16 cellular contexts compared by ENCODE assay signal in genomic region chr1:242187816-242188215, GRCh38.
DNase-seq lines count a peak whose midpoint lies in the region; ATAC-seq and TF ChIP-seq lines count a peak whose summit lies in the region.
"Had no signal": no experiment of that assay in that cellular context is flagged by ENCODE, and none has a peak within 500 bp of the region (broad histone marks: within the 10 kb centered on the region; RNA-seq: fewer than 3 reads in every experiment).

No MANE protein-coding gene starts in this region.

- H3K27me3 Mint-ChIP-seq in activated naive CD4-positive, alpha-beta T cell treated with anti-CD3 and anti-CD28 coated beads for 36 hours (ENCODE audit: low read depth): peaks cover 9% of the 10 kb centered on the region
- H3K27me3 Mint-ChIP-seq in glutamatergic neuron (ENCODE audit: unreplicated experiment): no peaks in the 10 kb centered on the region
- H3K27me3 Mint-ChIP-seq: activated CD8-positive, alpha-beta memory T cell treated with anti-CD3 and anti-CD28 coated beads, Interleukin-2, amount 10 ng/mL, durations not matched to agents 7 days and 5 days had no signal

- no peak overlapping the region for H3K4me3 ChIP-seq in GM12865 (ENCODE audit: low read depth, low read length)
- H3K4me3 ChIP-seq: GM23248 had no signal

- TF ChIP-seq CTCF in GM12865 (IDR thresholded peaks at IDR 0.05; ENCODE audit: insufficient read depth, low read depth, low read length, missing control alignments): no peak
- TF ChIP-seq CTCF in glutamatergic neuron (IDR thresholded peaks at IDR 0.05; ENCODE audit: partially characterized antibody, unreplicated experiment): no peak

- intact Hi-C loops in activated naive CD4-positive, alpha-beta T cell treated with anti-CD3 and anti-CD28 coated beads for 36 hours (cut with micrococcal nuclease): no loop called here

- peak; percentile 44 for DNase-seq in GM12865 (ENCODE audit: low read depth)
- DNase-seq in activated naive CD4-positive, alpha-beta T cell treated with anti-CD3 and anti-CD28 coated beads for 36 hours: no peak
- no peak for DNase-seq in glutamatergic neuron
- DNase-seq in anterior cingulate cortex (lab: John Stamatoyannopoulos, UW): no peak
- DNase-seq in CD1c-positive myeloid dendritic cell (ENCODE audit: extremely low spot score): no peak
- DNase-seq: activated CD8-positive, alpha-beta memory T cell treated with anti-CD3 and anti-CD28 coated beads, Interleukin-2, amount 10 ng/mL, durations not matched to agents 7 days and 5 days; activated naive CD8-positive, alpha-beta T cell treated with anti-CD3 and anti-CD28 coated beads for 36 hours; Caco-2; GM23248; mammary epithelial cell; NCI-H1436; NCI-H524 had no signal

- H3K9me3 Mint-ChIP-seq in activated naive CD4-positive, alpha-beta T cell treated with anti-CD3 and anti-CD28 coated beads for 36 hours: peaks cover 1% of the 10 kb centered on the region
- no peaks in the 10 kb centered on the region for H3K9me3 Mint-ChIP-seq in glutamatergic neuron (ENCODE audit: unreplicated experiment)
- H3K9me3 Mint-ChIP-seq: activated naive CD8-positive, alpha-beta T cell treated with anti-CD3 and anti-CD28 coated beads for 36 hours; type B pancreatic cell had no signal

- no peaks in the 10 kb centered on the region for H3K4me1 Mint-ChIP-seq in activated naive CD4-positive, alpha-beta T cell treated with anti-CD3 and anti-CD28 coated beads for 36 hours (ENCODE audit: low read depth)
- H3K4me1 Mint-ChIP-seq in glutamatergic neuron (ENCODE audit: low read depth, unreplicated experiment): peaks cover 8% of the 10 kb centered on the region
- H3K4me1 Mint-ChIP-seq: activated CD8-positive, alpha-beta memory T cell treated with anti-CD3 and anti-CD28 coated beads, Interleukin-2, amount 10 ng/mL, durations not matched to agents 7 days and 5 days; activated naive CD8-positive, alpha-beta T cell treated with anti-CD3 and anti-CD28 coated beads for 36 hours had no signal

- CTCF ChIA-PET in activated naive CD4-positive, alpha-beta T cell treated with anti-CD3 and anti-CD28 coated beads for 36 hours (lab: Charles Lee): no interaction called here

- H3K4me3 Mint-ChIP-seq in activated naive CD4-positive, alpha-beta T cell treated with anti-CD3 and anti-CD28 coated beads for 36 hours: no peak overlapping the region
- H3K4me3 Mint-ChIP-seq in glutamatergic neuron (ENCODE audit: unreplicated experiment): no peak overlapping the region
- H3K4me3 Mint-ChIP-seq: activated CD8-positive, alpha-beta memory T cell treated with anti-CD3 and anti-CD28 coated beads, Interleukin-2, amount 10 ng/mL, durations not matched to agents 7 days and 5 days; activated naive CD8-positive, alpha-beta T cell treated with anti-CD3 and anti-CD28 coated beads for 36 hours; type B pancreatic cell had no signal

- ATAC-seq in GM19397 (IDR thresholded peaks at IDR 0.05; ENCODE audit: unreplicated experiment) (peak; percentile 79), HG02798 (IDR thresholded peaks at IDR 0.05; ENCODE audit: poor library complexity, unreplicated experiment) (peak; percentile 76), HG03460 (IDR thresholded peaks at IDR 0.05; ENCODE audit: unreplicated experiment) (peak; percentile 87)
- ATAC-seq: activated CD8-positive, alpha-beta memory T cell treated with anti-CD3 and anti-CD28 coated beads, Interleukin-2, amount 10 ng/mL, durations not matched to agents 7 days and 5 days had no signal

- H3K36me3 Mint-ChIP-seq in activated naive CD4-positive, alpha-beta T cell treated with anti-CD3 and anti-CD28 coated beads for 36 hours (ENCODE audit: low read depth): no peaks in the 10 kb centered on the region
- no peaks in the 10 kb centered on the region for H3K36me3 Mint-ChIP-seq in glutamatergic neuron (ENCODE audit: unreplicated experiment)
- H3K36me3 Mint-ChIP-seq: activated CD8-positive, alpha-beta memory T cell treated with anti-CD3 and anti-CD28 coated beads, Interleukin-2, amount 10 ng/mL, durations not matched to agents 7 days and 5 days; activated naive CD8-positive, alpha-beta T cell treated with anti-CD3 and anti-CD28 coated beads for 36 hours; type B pancreatic cell had no signal

- no peak overlapping the region for H3K27ac Mint-ChIP-seq in activated naive CD4-positive, alpha-beta T cell treated with anti-CD3 and anti-CD28 coated beads for 36 hours
- H3K27ac Mint-ChIP-seq in glutamatergic neuron (ENCODE audit: unreplicated experiment): no peak overlapping the region
- H3K27ac Mint-ChIP-seq: activated CD8-positive, alpha-beta memory T cell treated with anti-CD3 and anti-CD28 coated beads, Interleukin-2, amount 10 ng/mL, durations not matched to agents 7 days and 5 days; activated naive CD8-positive, alpha-beta T cell treated with anti-CD3 and anti-CD28 coated beads for 36 hours; type B pancreatic cell had no signal
